16 cellular contexts compared by ENCODE assay signal in the genomic region with DNA sequence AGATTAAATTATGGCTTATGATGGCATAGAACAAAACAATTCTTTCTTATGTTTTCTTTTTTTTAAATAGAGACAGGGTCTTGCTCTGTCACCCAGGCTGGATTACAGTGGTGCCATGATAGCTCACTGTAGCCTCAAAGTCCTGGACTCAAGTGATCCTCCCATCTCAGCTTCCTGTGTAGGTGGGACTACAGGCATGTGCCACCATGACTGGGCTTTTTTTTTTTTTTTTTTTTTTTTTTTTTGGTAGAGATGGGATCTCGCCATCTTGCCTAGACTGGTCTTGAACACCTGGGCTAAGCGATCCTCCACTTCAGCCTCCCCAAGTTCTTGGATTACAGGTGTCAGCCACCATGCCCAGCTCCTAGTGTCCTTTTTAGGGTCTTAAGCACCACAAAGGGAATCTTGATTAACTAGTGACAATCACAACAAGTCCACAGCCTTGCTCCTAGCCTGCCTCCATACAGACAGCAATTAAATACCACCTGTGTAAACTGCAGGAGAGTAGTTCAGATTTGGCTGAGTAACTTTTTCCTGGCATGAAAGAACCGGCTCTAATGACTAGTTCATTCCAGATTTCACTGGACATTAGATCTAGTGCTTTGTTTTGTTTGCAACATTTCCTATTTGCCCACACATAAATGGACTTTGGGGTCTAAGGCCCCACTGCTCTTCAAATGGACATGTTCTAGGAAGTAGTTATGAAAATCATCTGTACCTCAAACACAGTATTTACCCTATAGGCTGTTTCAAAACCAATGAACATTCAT.
DNase-seq lines count a peak whose midpoint lies in the region; ATAC-seq and TF ChIP-seq lines count a peak whose summit lies in the region.
"Had no signal": no experiment of that assay in that cellular context is flagged by ENCODE, and none has a peak within 500 bp of the region (broad histone marks: within the 10 kb centered on the region; RNA-seq: fewer than 3 reads in every experiment).

No MANE protein-coding gene starts in this region.

- ATAC-seq in activated naive CD8-positive, alpha-beta T cell treated with anti-CD3 and anti-CD28 coated beads, Interleukin-2, amount 50 U/mL, for 24 hours, result no peak
- no peak for ATAC-seq in gastroesophageal sphincter

- 0 to 25% methylated on average over 1 of the region's 3 CpGs for WGBS in gastroesophageal sphincter (ENCODE audit: low coverage in 1 of 2), 2 donors
- WGBS in testis, 2 donors, result 77% methylated on average over 3 of the region's 3 CpGs

- no peak for TF ChIP-seq EP300 in gastroesophageal sphincter (IDR thresholded peaks at IDR 0.05)

- H3K27ac ChIP-seq in gastroesophageal sphincter, result peak overlapping the region in 3 of 4 donors; percentile 17 to 54 (median 35)
- peak overlapping the region; percentile 58 to 63 for H3K27ac ChIP-seq in testis
- H3K27ac ChIP-seq: 22Rv1 had no signal

- H3K4me1 ChIP-seq in gastroesophageal sphincter (peaks cover 0 to 25% (median 3%) of the 10 kb centered on the region in 3 donors), testis (no peaks in the 10 kb centered on the region)

- H3K4me1 Mint-ChIP-seq in activated naive CD8-positive, alpha-beta T cell treated with anti-CD3 and anti-CD28 coated beads, Interleukin-2, amount 50 U/mL, for 24 hours, result peaks cover 6% of the 10 kb centered on the region
- H3K4me1 Mint-ChIP-seq: immature natural killer cell had no signal

- peak; percentile 14 for DNase-seq in NCI-H1092 treated with DMSO at 0.1 percent for 48 hours (lab: John Stamatoyannopoulos, UW)
- DNase-seq in NCI-H1092 (lab: John Stamatoyannopoulos, UW), result no peak
- DNase-seq in activated naive CD8-positive, alpha-beta T cell treated with anti-CD3 and anti-CD28 coated beads, Interleukin-2, amount 50 U/mL, for 24 hours, result no peak
- DNase-seq in testis, result no peak
- no peak for DNase-seq in NCI-H187 treated with DMSO at 0.1 percent for 48 hours (lab: John Stamatoyannopoulos, UW)
- no peak for DNase-seq in OCI-M2 (lab: John Stamatoyannopoulos, UW; ENCODE audit: unreplicated experiment)
- no peak for DNase-seq in nucleus accumbens (lab: John Stamatoyannopoulos, UW)
- DNase-seq: activated B cell treated with CpG ODN at 0.5 μM for 24 hours, immature natural killer cell, NCI-H2227 treated with DMSO at 0.1 percent for 48 hours, right cardiac atrium, SHP77 treated with DMSO at 0.1 percent for 48 hours, trophoblast cell had no signal

- intact Hi-C loops in testis (cut with DNase I; ENCODE audit: low total_unique reads), result no loop called here

- H3K36me3 ChIP-seq in gastroesophageal sphincter (peaks cover 0 to 34% of the 10 kb centered on the region in 2 donors), testis (ENCODE audit: low read depth, missing control alignments) (no peaks in the 10 kb centered on the region)

- TF ChIP-seq POLR2A in gastroesophageal sphincter (IDR thresholded peaks at IDR 0.05), result no peak
- no peak for TF ChIP-seq POLR2A in testis (IDR thresholded peaks at IDR 0.05)

- peaks cover 24% of the 10 kb centered on the region for H3K36me3 Mint-ChIP-seq in activated naive CD8-positive, alpha-beta T cell treated with anti-CD3 and anti-CD28 coated beads, Interleukin-2, amount 50 U/mL, for 24 hours (ENCODE audit: low read depth)

- H3K27me3 Mint-ChIP-seq in activated naive CD8-positive, alpha-beta T cell treated with anti-CD3 and anti-CD28 coated beads, Interleukin-2, amount 50 U/mL, for 24 hours, result no peaks in the 10 kb centered on the region
- H3K27me3 Mint-ChIP-seq: activated B cell treated with CpG ODN at 0.5 μM for 24 hours had no signal

- no peaks in the 10 kb centered on the region for H3K9me3 Mint-ChIP-seq in activated naive CD8-positive, alpha-beta T cell treated with anti-CD3 and anti-CD28 coated beads, Interleukin-2, amount 50 U/mL, for 24 hours
- H3K9me3 Mint-ChIP-seq: activated B cell treated with CpG ODN at 0.5 μM for 24 hours; activated T-helper 1 cell treated with anti-CD3 and anti-CD28 coated beads, Interleukin-12 subunit alpha, Interleukin-12 subunit beta, Interleukin-2, Interleukin-4 antibody, amounts not matched to agents 30 ng/mL and 10 ng/mL and 1 ng/mL, durations not matched to agents 14 hours and 24 hours and 36 hours; immature natural killer cell had no signal

- H3K27me3 ChIP-seq in gastroesophageal sphincter (no peaks in the 10 kb centered on the region), testis (no peaks in the 10 kb centered on the region)

- H3K9me3 ChIP-seq in gastroesophageal sphincter (no peaks in the 10 kb centered on the region), testis (no peaks in the 10 kb centered on the region)

- peak overlapping the region; percentile 26 for H3K27ac Mint-ChIP-seq in activated naive CD8-positive, alpha-beta T cell treated with anti-CD3 and anti-CD28 coated beads, Interleukin-2, amount 50 U/mL, for 24 hours
- H3K27ac Mint-ChIP-seq: activated B cell treated with CpG ODN at 0.5 μM for 24 hours; activated T-helper 1 cell treated with anti-CD3 and anti-CD28 coated beads, Interleukin-12 subunit alpha, Interleukin-12 subunit beta, Interleukin-2, Interleukin-4 antibody, amounts not matched to agents 30 ng/mL and 10 ng/mL and 1 ng/mL, durations not matched to agents 14 hours and 24 hours and 36 hours had no signal

- H3K4me3 Mint-ChIP-seq in activated naive CD8-positive, alpha-beta T cell treated with anti-CD3 and anti-CD28 coated beads, Interleukin-2, amount 50 U/mL, for 24 hours, result no peak overlapping the region
- H3K4me3 Mint-ChIP-seq: activated B cell treated with CpG ODN at 0.5 μM for 24 hours; activated T-helper 1 cell treated with anti-CD3 and anti-CD28 coated beads, Interleukin-12 subunit alpha, Interleukin-12 subunit beta, Interleukin-2, Interleukin-4 antibody, amounts not matched to agents 30 ng/mL and 10 ng/mL and 1 ng/mL, durations not matched to agents 14 hours and 24 hours and 36 hours; immature natural killer cell had no signal

- TF ChIP-seq CTCF in gastroesophageal sphincter (IDR thresholded peaks at IDR 0.05) (no peak), testis (IDR thresholded peaks at IDR 0.05) (no peak)

- no peak overlapping the region for H3K4me3 ChIP-seq in gastroesophageal sphincter
- no peak overlapping the region for H3K4me3 ChIP-seq in testis
